In genomic region chr12:67430708-67431335, GRCh38 we compare ENCODE assay signal across 9 cellular contexts.
DNase-seq lines count a peak whose midpoint lies in the region; ATAC-seq, FAIRE-seq and TF ChIP-seq lines count a peak whose summit lies in the region.
"Had no signal": no experiment of that assay in that cellular context is flagged by ENCODE, and none has a peak within 500 bp of the region (broad histone marks: within the 10 kb centered on the region; RNA-seq: fewer than 3 reads in every experiment).

No MANE protein-coding gene starts in this region.

- peak; percentile 30 for TF ChIP-seq CTCF in D721Med (IDR thresholded peaks at IDR 0.05; ENCODE audit: insufficient read depth, missing control alignments)

- intact Hi-C loops in left cardiac atrium (cut with DNase I) = loop anchor here in 1 of 2 donors (5.0 to 10.0 kb wide), 2 partner anchors 511 to 544 kb away; no protein-coding TSS in a partner anchor
- intact Hi-C loops in posterior vena cava (cut with DNase I) = loop anchor here in 1 of 2 donors (5.0 to 10.0 kb wide), 3 partner anchors 74 to 396 kb away; partner anchors contain the start of gene DYRK2

- no peak for DNase-seq in D721Med (ENCODE audit: insufficient read length, low spot score)
- DNase-seq in SK-N-DZ (ENCODE audit: low spot score) = peak; percentile 38
- DNase-seq in left cardiac atrium = peak; percentile 70
- DNase-seq in posterior vena cava (ENCODE audit: low spot score) = peak; percentile 89
- DNase-seq in NCI-H510A (lab: John Stamatoyannopoulos, UW) = no peak
- DNase-seq in activated CD4-positive, CD25-positive, alpha-beta regulatory T cell treated with anti-CD3 and anti-CD28 coated beads, Interleukin-2, amount 50 U/mL, for 72 hours = no peak
- DNase-seq: activated CD4-positive, alpha-beta T cell treated with anti-CD3 and anti-CD28 coated beads for 48 hours had no signal

- ATAC-seq in left cardiac atrium = peak; percentile 80 to 85
- ATAC-seq in GM21717 (IDR thresholded peaks at IDR 0.05; ENCODE audit: unreplicated experiment) = no peak
- ATAC-seq in HG02759 (IDR thresholded peaks at IDR 0.05; ENCODE audit: unreplicated experiment) = no peak

- FAIRE-seq in D721Med (lab: Jason Lieb, UNC) = no peak

Comparison
In these comparisons a context has a peak if more than half of its experiments do, and no peak if none do; other contexts are left out.
1. DNase-seq: peak in SK-N-DZ (single experiment), left cardiac atrium (single experiment) and posterior vena cava (single experiment); none in D721Med (single experiment), NCI-H510A (single experiment) and activated CD4-positive, CD25-positive, alpha-beta regulatory T cell treated with anti-CD3 and anti-CD28 coated beads, Interleukin-2, amount 50 U/mL, for 72 hours (single experiment).
2. ATAC-seq: peak in left cardiac atrium (2 of 2); none in GM21717 (single experiment) and HG02759 (single experiment).